ENCODE assay signal across 1 cellular context in genomic region chr11:6387811-6388599, GRCh38.
A peak's percentile ranks its signal among the peaks of the same experiment; 100 is the strongest.
TF ChIP-seq lines count a peak whose summit lies in the region.

No MANE protein-coding gene starts in this region.

TF ChIP-seq in HepG2, 621 proteins besides CTCF, POLR2A, EP300 and RAD21 (continued from another document and continues in another):
- TF ChIP-seq ARID4A (CRISPR knock-in tag; IDR thresholded peaks at IDR 0.05; ENCODE audit: borderline replicate concordance) (peak; percentile 29; the same call in 1 of the 2 replicates), ARNTL (CRISPR knock-in tag; IDR thresholded peaks at IDR 0.05) (no peak), NBN (conservative IDR thresholded peaks at IDR 0.05) (no peak), ZNF615 (CRISPR knock-in tag; IDR thresholded peaks at IDR 0.05; ENCODE audit: borderline replicate concordance) (no peak), ZNF362 (CRISPR knock-in tag; IDR thresholded peaks at IDR 0.05; ENCODE audit: borderline replicate concordance) (peak; percentile 90), ZNF629 (CRISPR knock-in tag; conservative IDR thresholded peaks at IDR 0.05) (0 out of 2 replicates have a peak, but pooled peaks have one; percentile 22), ATAD3A (CRISPR knock-in tag; IDR thresholded peaks at IDR 0.05) (no peak), SRSF9 (IDR thresholded peaks at IDR 0.05; ENCODE audit: borderline replicate concordance, insufficient read depth, low read depth, low read length, poor library complexity, severe bottlenecking) (no peak), MAFK (conservative IDR thresholded peaks at IDR 0.05 in 1 of 2, IDR thresholded peaks at IDR 0.05 in 1 of 2; ENCODE audit: low read length in 2 of 2) (no peak), ZNF367 (CRISPR knock-in tag; IDR thresholded peaks at IDR 0.05; ENCODE audit: borderline replicate concordance) (no peak), ZNF274 (CRISPR knock-in tag; IDR thresholded peaks at IDR 0.05) (no peak), GLI4 (CRISPR knock-in tag; IDR thresholded peaks at IDR 0.05; ENCODE audit: borderline replicate concordance) (no peak), E2F2 (CRISPR knock-in tag; IDR thresholded peaks at IDR 0.05; ENCODE audit: borderline replicate concordance) (no peak), SIX1 (CRISPR knock-in tag; IDR thresholded peaks at IDR 0.05; ENCODE audit: borderline replicate concordance) (no peak), ZNF562 (CRISPR knock-in tag; IDR thresholded peaks at IDR 0.05; ENCODE audit: borderline replicate concordance) (no peak), ZNF569 (CRISPR knock-in tag; IDR thresholded peaks at IDR 0.05; ENCODE audit: borderline replicate concordance) (no peak), ZNF235 (CRISPR knock-in tag; IDR thresholded peaks at IDR 0.05; ENCODE audit: borderline replicate concordance) (no peak), ZNF280D (CRISPR knock-in tag; IDR thresholded peaks at IDR 0.05) (no peak), RNF219 (CRISPR knock-in tag; IDR thresholded peaks at IDR 0.05) (no peak), IKZF5 (CRISPR knock-in tag; IDR thresholded peaks at IDR 0.05) (no peak), ZHX2 (IDR thresholded peaks at IDR 0.05; ENCODE audit: low read depth) (no peak), ZHX2 (CRISPR knock-in tag; IDR thresholded peaks at IDR 0.05; ENCODE audit: borderline replicate concordance) (no peak), SKI (IDR thresholded peaks at IDR 0.05; ENCODE audit: partially characterized antibody) (peak; percentile 25), ZNF543 (CRISPR knock-in tag; IDR thresholded peaks at IDR 0.05) (no peak), TOE1 (CRISPR knock-in tag; IDR thresholded peaks at IDR 0.05) (no peak), GABPA (IDR thresholded peaks at IDR 0.05; ENCODE audit: low read depth, low read length) (no peak), GABPA (CRISPR knock-in tag; IDR thresholded peaks at IDR 0.05; ENCODE audit: low read depth) (no peak), HMG20B (CRISPR knock-in tag; conservative IDR thresholded peaks at IDR 0.05) (0 out of 2 replicates have a peak, but pooled peaks have one; percentile 49), NR2F2 (IDR thresholded peaks at IDR 0.05; ENCODE audit: borderline replicate concordance, low read depth) (peak; percentile 37; the same call in 1 of the 2 replicates), ZNF746 (CRISPR knock-in tag; IDR thresholded peaks at IDR 0.05) (no peak), REPIN1 (CRISPR knock-in tag; IDR thresholded peaks at IDR 0.05; ENCODE audit: borderline replicate concordance, low read depth) (no peak), MAF1 (CRISPR knock-in tag; IDR thresholded peaks at IDR 0.05; ENCODE audit: borderline replicate concordance) (no peak), GMEB2 (CRISPR knock-in tag; IDR thresholded peaks at IDR 0.05; ENCODE audit: low read depth) (no peak), ZBTB37 (CRISPR knock-in tag; IDR thresholded peaks at IDR 0.05) (peak; percentile 51; the same call in 1 of the 2 replicates), TEAD3 (CRISPR knock-in tag; optimal IDR thresholded peaks at IDR 0.05; ENCODE audit: borderline replicate concordance) (no peak), JUNB (CRISPR knock-in tag; IDR thresholded peaks at IDR 0.05; ENCODE audit: borderline replicate concordance) (peak; percentile 31; the same call in 1 of the 2 replicates)
